16 cellular contexts compared by ENCODE assay signal in the genomic region with DNA sequence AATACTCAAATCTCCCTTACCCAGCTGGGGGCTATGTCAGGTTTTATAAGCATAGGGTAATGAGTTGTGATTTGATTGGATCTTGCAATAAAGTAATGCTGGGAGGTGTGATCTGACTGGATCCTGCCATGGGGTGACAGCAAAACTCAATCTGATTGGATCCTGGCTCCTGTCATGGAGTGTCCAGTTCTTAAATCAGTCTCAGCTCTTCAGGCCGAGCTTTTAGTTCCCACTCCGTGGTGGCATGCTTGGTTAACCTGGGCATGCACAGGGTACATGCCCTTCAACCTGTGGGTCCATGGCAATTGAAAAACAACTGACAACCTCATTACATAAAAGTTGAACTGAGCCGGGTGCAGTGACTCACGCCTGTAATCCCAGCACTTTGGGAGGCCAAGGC. TPM values are rescaled to one million over a fixed set of nuclear protein-coding genes. Genes with fewer than 3 reads are reported as not detected.
DNase-seq lines count a peak whose midpoint lies in the region; ATAC-seq, FAIRE-seq and TF ChIP-seq lines count a peak whose summit lies in the region.
"Not testable (repeated sequence)": the region's sequence is repeated elsewhere in the genome, so short reads cannot be mapped to it uniquely, and the experiment has no call there.
"Had no signal": no experiment of that assay in that cellular context is flagged by ENCODE, and none has a peak within 500 bp of the region (broad histone marks: within the 10 kb centered on the region; RNA-seq: fewer than 3 reads in every experiment).

No MANE protein-coding gene starts in this region.

- intact Hi-C loops in GM12878 (cut with micrococcal nuclease; ENCODE audit: unreplicated experiment); K562 (cut with micrococcal nuclease); HepG2 (cut with micrococcal nuclease; ENCODE audit: unreplicated experiment): not testable (repeated sequence)

- H3K4me2 ChIP-seq in Karpas-422 (ENCODE audit: low read depth, low read length, poor library complexity, severe bottlenecking); GM12878 (ENCODE audit: control insufficient read depth, insufficient read depth); K562 (ENCODE audit: insufficient read depth, low read length); HepG2 (ENCODE audit: low read depth, low read length): not testable (repeated sequence)

- not testable (repeated sequence) for TF ChIP-seq RAD21 in GM12878 (IDR thresholded peaks at IDR 0.05; ENCODE audit: insufficient read depth, low read depth, low read length); K562 (CRISPR knock-in tag; conservative IDR thresholded peaks at IDR 0.05 in 1 of 2, IDR thresholded peaks at IDR 0.05 in 1 of 2); HepG2 (CRISPR knock-in tag; IDR thresholded peaks at IDR 0.05)

- not testable (repeated sequence) for H3K79me2 ChIP-seq in Karpas-422 (ENCODE audit: low read length); GM12878 (ENCODE audit: control insufficient read depth, insufficient read depth, low read length); K562 (ENCODE audit: control insufficient read depth, insufficient read depth, low read length); HepG2 (ENCODE audit: insufficient read depth, low read length)

- CTCF ChIA-PET in GM12878 (lab: Yijun Ruan, JAX); K562 (lab: Yijun Ruan, JAX; ENCODE audit: low intra/inter-chr PET ratio); HepG2 (lab: Yijun Ruan, JAX; ENCODE audit: low intra/inter-chr PET ratio, low total read pairs): not testable (repeated sequence)

- not testable (repeated sequence) for H3K27ac ChIP-seq in Karpas-422 (ENCODE audit: low read length); GM12878 (ENCODE audit: control insufficient read depth, insufficient read depth); K562 (ENCODE audit: extremely low read depth, low read depth, low read length); HepG2 (ENCODE audit: extremely low read length, insufficient read depth, low read length)

- not testable (repeated sequence) for H3K4me3 ChIP-seq in Karpas-422 (ENCODE audit: low read length); GM12878; K562; HepG2 (replicated peaks in 1 of 3; ENCODE audit: insufficient read depth in 1 of 3, low read depth in 2 of 3, low read length in 3 of 3)

- TF ChIP-seq EP300 in GM12878 (IDR thresholded peaks at IDR 0.05; ENCODE audit: borderline replicate concordance in 1 of 2, control insufficient read depth in 1 of 2, low read depth in 2 of 2, low read length in 2 of 2); K562 (IDR thresholded peaks at IDR 0.05; ENCODE audit: low read length); HepG2 (IDR thresholded peaks at IDR 0.05; ENCODE audit: low read depth in 2 of 2, low read length in 2 of 2); HepG2 (CRISPR knock-in tag; IDR thresholded peaks at IDR 0.05; ENCODE audit: borderline replicate concordance): not testable (repeated sequence)

- H3K4me1 ChIP-seq in Karpas-422 (ENCODE audit: low read length); GM12878 (ENCODE audit: control insufficient read depth, insufficient read depth, low read length); K562 (replicated peaks in 1 of 2; ENCODE audit: control insufficient read depth in 2 of 2, insufficient read depth in 2 of 2, low read length in 2 of 2); HepG2 (ENCODE audit: insufficient read depth, low read length): not testable (repeated sequence)

- TF ChIP-seq CTCF in GM12878 (IDR thresholded peaks at IDR 0.05 in 2 of 3, conservative IDR thresholded peaks at IDR 0.05 in 1 of 3; ENCODE audit: control insufficient read depth in 2 of 3, extremely low read depth in 1 of 3, insufficient read depth in 1 of 3, low read depth in 3 of 3, low read length in 3 of 3); K562 (IDR thresholded peaks at IDR 0.05 in 2 of 3, conservative IDR thresholded peaks at IDR 0.05 in 1 of 3; ENCODE audit: insufficient read depth in 2 of 3, low read depth in 1 of 3, low read length in 3 of 3); HepG2 (CRISPR knock-in tag; IDR thresholded peaks at IDR 0.05): not testable (repeated sequence)

- H3K9me3 ChIP-seq in Karpas-422 (ENCODE audit: low read length); GM12878 (replicated peaks; ENCODE audit: control insufficient read depth, insufficient read depth, low read length); K562 (replicated peaks; ENCODE audit: control insufficient read depth, insufficient read depth, low read depth, low read length); HepG2 (ENCODE audit: low read length): not testable (repeated sequence)

- in situ Hi-C loops in Caki2 (cut with HindIII; ENCODE audit: low pct_unique_long_range_greater_than_20kb, low sequenced_read_pairs); GM12878 (cut with MboI); HepG2 (cut with HindIII; ENCODE audit: extremely low pct_ligation_motif_present, low pct_unique_long_range_greater_than_20kb): not testable (repeated sequence)
- in situ Hi-C loops in K562 (cut with MboI) = loop anchor here (5.0 kb wide), 1 partner anchor 1019 kb away; no protein-coding TSS in a partner anchor

- ATAC-seq in GM12878 (peak; percentile 64), left lobe of liver (peak; percentile 29), HepG2 (peak; percentile 67)
- not testable (repeated sequence) for ATAC-seq in K562

- POLR2A ChIA-PET in GM12878 (lab: Charles Lee) = interaction anchor here (0.6 kb wide), 1 partner anchor 57 kb away, joined by 3 read pairs; no protein-coding TSS in a partner anchor
- POLR2A ChIA-PET in K562 (lab: Yijun Ruan, JAX); HepG2 (lab: Yijun Ruan, JAX): not testable (repeated sequence)

- not testable (repeated sequence) for H2AFZ ChIP-seq in Karpas-422 (ENCODE audit: low read length); GM12878 (ENCODE audit: control insufficient read depth, low read depth, low read length); K562 (ENCODE audit: low read depth, low read length); HepG2 (ENCODE audit: low read length)

- H3K27me3 ChIP-seq in Karpas-422 (ENCODE audit: low read length); GM12878 (replicated peaks in 1 of 2; ENCODE audit: control insufficient read depth in 2 of 2, insufficient read depth in 2 of 2, low read length in 1 of 2); K562 (ENCODE audit: control insufficient read depth in 2 of 2, insufficient read depth in 2 of 2, low read length in 2 of 2); HepG2 (ENCODE audit: control insufficient read depth in 1 of 2, insufficient read depth in 2 of 2, low read length in 2 of 2): not testable (repeated sequence)

- WGBS in GM12878 (ENCODE audit: insufficient coverage, insufficient replicate concordance, low lambda C conversion rate, missing lambda C conversion rate) = 4% methylated on average over 2 of the region's 4 CpGs
- WGBS in K562 (ENCODE audit: insufficient coverage, low coverage, missing lambda C conversion rate) = 11% methylated on average over 2 of the region's 4 CpGs
- 0% methylated on average over 2 of the region's 4 CpGs for WGBS in HepG2 (ENCODE audit: low lambda C conversion rate)

- peak; percentile 96 for FAIRE-seq in RCC 7860 (lab: Jason Lieb, UNC)
- not testable (repeated sequence) for FAIRE-seq in GM12878 (lab: Jason Lieb, UNC); K562 (lab: Jason Lieb, UNC); HepG2 (lab: Jason Lieb, UNC)

- not testable (repeated sequence) for H3K9me2 ChIP-seq in Karpas-422 (replicated peaks; ENCODE audit: insufficient read depth, low read length)

- H4K20me1 ChIP-seq in Karpas-422 (ENCODE audit: insufficient read depth, low read depth, low read length); GM12878 (ENCODE audit: control insufficient read depth, insufficient read depth); K562 (replicated peaks; ENCODE audit: control insufficient read depth, insufficient read depth, low read length); HepG2 (ENCODE audit: insufficient read depth, low read length): not testable (repeated sequence)

- H3K36me3 ChIP-seq in Karpas-422 (ENCODE audit: insufficient read depth, low read length); GM12878 (ENCODE audit: control insufficient read depth in 2 of 2, insufficient read depth in 2 of 2, low read length in 1 of 2); K562 (ENCODE audit: control insufficient read depth, insufficient read depth, low read length); HepG2 (replicated peaks in 1 of 2; ENCODE audit: control insufficient read depth in 1 of 2, insufficient read depth in 2 of 2, low read length in 2 of 2): not testable (repeated sequence)

- RAD21 ChIA-PET in GM12878 (lab: Charles Lee; ENCODE audit: unreplicated experiment) = not testable (repeated sequence)

- SMC1A ChIA-PET in GM12878 (lab: Charles Lee; ENCODE audit: uncharacterized antibody, unreplicated experiment) = not testable (repeated sequence)

- H3K9me1 ChIP-seq in K562 (ENCODE audit: control insufficient read depth, insufficient read depth, low read length) = not testable (repeated sequence)

- not testable (repeated sequence) for H3K9ac ChIP-seq in Karpas-422 (ENCODE audit: low read length); GM12878 (ENCODE audit: control insufficient read depth, insufficient read depth, low read length); K562 (ENCODE audit: insufficient read depth in 1 of 2, low read depth in 2 of 2, low read length in 2 of 2); HepG2 (ENCODE audit: insufficient read depth, low read depth, low read length)

- DNase-seq in Caki2 (ENCODE audit: low read depth) (peak; percentile 61), Karpas-422 (peak; percentile 6), RCC 7860 (ENCODE audit: low spot score) (peak; percentile 32)
- not testable (repeated sequence) for DNase-seq in GM12878 (ENCODE audit: low read depth, low spot score); K562 (ENCODE audit: extremely low read depth in 1 of 4, low spot score in 3 of 4); left lobe of liver (ENCODE audit: low spot score); HepG2 (ENCODE audit: low spot score)

- not testable (repeated sequence) for BruUV-seq in GM12878 (replicated peaks; lab: Mats Ljungman, UMichigan); K562 (replicated peaks; lab: Mats Ljungman, UMichigan); HepG2 (replicated peaks; lab: Mats Ljungman, UMichigan)

- TF ChIP-seq POLR2A in GM12878 (IDR thresholded peaks at IDR 0.05; ENCODE audit: low read depth, low read length); K562 (conservative IDR thresholded peaks at IDR 0.05); HepG2 (IDR thresholded peaks at IDR 0.05; ENCODE audit: insufficient read depth in 1 of 2, low read depth in 2 of 2, low read length in 2 of 2): not testable (repeated sequence)

RNA-seq across cellular contexts. Expression of gene UPK3B, which starts 15.8 kb away (rescaled TPM):
- total RNA-seq in Caki2 (2014; rRNA removed; shearing (Covaris generic); ENCODE audit: low replicate concordance) = 0.64 and 2.5 TPM in 2 replicates
- 0.26 TPM in 1 of 2 replicates, not detected in the other for total RNA-seq in Karpas-422 (2014; rRNA removed; shearing (Covaris generic); ENCODE audit: low replicate concordance)
- total RNA-seq in GM12878 (2013; cell fraction: nucleolus; rRNA removed) = 1.2 and 2.6 TPM in 2 replicates
- total RNA-seq in GM12878 (2014; rRNA removed) (0.71 TPM in 1 of 2 replicates, not detected in the other), GM12878 (2014; rRNA removed; fragmentation: Illumina TruSeq; extraction: Trizol) (0.18 and 0.27 TPM in 2 replicates), GM12878 (2021) (0.72 and 1.3 TPM in 2 replicates), K562 (2014; rRNA removed) (not detected in 2 replicates), K562 (2014; rRNA removed; fragmentation: Illumina TruSeq; extraction: Trizol) (not detected in 2 replicates), K562 (2015; rRNA removed; fragmentation: Illumina TruSeq; extraction: Trizol) (not detected in 2 replicates), K562 (2021) (0.38 TPM in 1 of 2 replicates, not detected in the other), left lobe of liver (1.2 TPM), HepG2 (2016; rRNA removed; fragmentation: Illumina TruSeq; extraction: Trizol) (not detected in 2 replicates)
- not detected for polyA plus RNA-seq in GM12878 (2011; ENCODE audit: low read depth)
- polyA plus RNA-seq in GM12878 (2011; rRNA removed) (0.16 TPM in 1 of 2 replicates, not detected in the other), GM12878 (2014; fragmentation: Illumina TruSeq; extraction: Trizol) (not detected in 2 replicates), GM12878 (2014; fragmentation: Nextera tagmentation; extraction: Ambion mirVana) (not detected), GM12878 (2014; rRNA removed) (not detected in 2 replicates), GM12878 (2016; fragmentation: Nextera tagmentation; extraction: Ambion mirVana) (under 1 TPM; 0.26 to 0.35 TPM), K562 (2011; rRNA removed) (not detected in 2 replicates), K562 (2014; fragmentation: Illumina TruSeq; extraction: Trizol) (not detected in 2 replicates), K562 (2014; fragmentation: Nextera tagmentation; extraction: Ambion mirVana) (not detected), K562 (2014; rRNA removed) (not detected in 2 replicates), HepG2 (2011; rRNA removed) (not detected in 2 replicates)
- polyA plus RNA-seq in GM12878 (2011; cell fraction: cytosol; rRNA removed) = not detected in 2 replicates
- 0.39 and 0.43 TPM in 2 replicates for polyA plus RNA-seq in GM12878 (2011; cell fraction: nucleus; rRNA removed)
- 0.09 and 0.10 TPM in 2 replicates for polyA plus RNA-seq in GM12878 (2012)
- 0.05 TPM in 1 of 2 replicates, not detected in the other for polyA minus RNA-seq in GM12878 (2011; rRNA and poly(A)+ RNA removed)
- not detected in 2 replicates for polyA minus RNA-seq in GM12878 (2011; cell fraction: cytosol; rRNA and poly(A)+ RNA removed)
- 1.5 and 3.5 TPM in 2 replicates for polyA minus RNA-seq in GM12878 (2011; cell fraction: nucleus; rRNA and poly(A)+ RNA removed)
- 2.2 TPM in 1 of 2 replicates, not detected in the other for total RNA-seq in K562 (2011; cell fraction: chromatin; rRNA removed; ENCODE audit: low replicate concordance)
- total RNA-seq in K562 (2011; cell fraction: nucleolus; rRNA removed) = 1.7 and 1.8 TPM in 2 replicates
- not detected in 2 replicates for total RNA-seq in K562 (2011; cell fraction: nucleoplasm; rRNA removed)
- not detected in 2 replicates for polyA plus RNA-seq in K562 (2011; cell fraction: cytosol; rRNA removed)
- polyA plus RNA-seq in K562 (2011; cell fraction: nucleus; rRNA removed) = not detected in 2 replicates
- not detected in 2 replicates for polyA plus RNA-seq in K562 (2012)
- not detected in 2 replicates for polyA minus RNA-seq in K562 (2011; rRNA and poly(A)+ RNA removed)
- polyA minus RNA-seq in K562 (2011; cell fraction: cytosol; rRNA and poly(A)+ RNA removed) = not detected in 2 replicates
- not detected in 2 replicates for polyA minus RNA-seq in K562 (2011; cell fraction: nucleus; rRNA and poly(A)+ RNA removed)
- 0.10 TPM in 1 of 2 replicates, not detected in the other for total RNA-seq in HepG2 (2016; cell fraction: cytosol; rRNA removed; fragmentation: Illumina TruSeq; extraction: Trizol; ENCODE audit: low read depth)
- total RNA-seq in HepG2 (2016; cell fraction: insoluble cytoplasmic fraction; rRNA removed; fragmentation: Illumina TruSeq; extraction: Trizol) = 0.11 TPM in 1 of 2 replicates, not detected in the other
- total RNA-seq in HepG2 (2016; cell fraction: membrane; rRNA removed; fragmentation: Illumina TruSeq; extraction: Trizol) = 0.10 TPM in 1 of 2 replicates, not detected in the other
- 2.0 TPM in 1 of 2 replicates, not detected in the other for total RNA-seq in HepG2 (2016; cell fraction: nucleus; rRNA removed; fragmentation: Illumina TruSeq; extraction: Trizol)
- not detected in 2 replicates for polyA plus RNA-seq in HepG2 (2011; cell fraction: cytosol; rRNA removed)
- 0.13 and 0.14 TPM in 2 replicates for polyA plus RNA-seq in HepG2 (2011; cell fraction: nucleus; rRNA removed)
- polyA plus RNA-seq in HepG2 (2012) = not detected in 2 replicates
- not detected in 2 replicates for polyA plus RNA-seq in HepG2 (2016; cell fraction: cytosol; fragmentation: Illumina TruSeq; extraction: Trizol; ENCODE audit: low read depth)
- not detected in 2 replicates for polyA plus RNA-seq in HepG2 (2016; cell fraction: insoluble cytoplasmic fraction; fragmentation: Illumina TruSeq; extraction: Trizol; ENCODE audit: low read depth)
- polyA plus RNA-seq in HepG2 (2016; cell fraction: membrane; fragmentation: Illumina TruSeq; extraction: Trizol; ENCODE audit: low read depth) = not detected in 2 replicates
- not detected in 2 replicates for polyA plus RNA-seq in HepG2 (2016; cell fraction: nucleus; fragmentation: Illumina TruSeq; extraction: Trizol; ENCODE audit: insufficient read depth, low read depth)
- polyA minus RNA-seq in HepG2 (2011; rRNA and poly(A)+ RNA removed; ENCODE audit: low replicate concordance) = 0.82 and 1.7 TPM in 2 replicates
- polyA minus RNA-seq in HepG2 (2011; cell fraction: cytosol; rRNA and poly(A)+ RNA removed) = not detected in 2 replicates
- polyA minus RNA-seq in HepG2 (2011; cell fraction: nucleus; rRNA and poly(A)+ RNA removed) = 0.62 and 1.8 TPM in 2 replicates
- total RNA-seq: A673, Daoy had no signal
- polyA plus RNA-seq: AG04450; BJ; CD14-positive monocyte; CD4-positive, alpha-beta memory T cell had no signal

RNA-seq across cellular contexts. Expression of gene SPDYE16, which starts 16.9 kb away (rescaled TPM):
- total RNA-seq in Caki2 (2014; rRNA removed; shearing (Covaris generic); ENCODE audit: low replicate concordance) = 2.2 TPM in 1 of 2 replicates, not detected in the other
- total RNA-seq in Karpas-422 (2014; rRNA removed; shearing (Covaris generic); ENCODE audit: low replicate concordance) = not detected in 2 replicates
- 0.17 TPM in 1 of 2 replicates, not detected in the other for total RNA-seq in GM12878 (2013; cell fraction: nucleolus; rRNA removed)
- not detected in 2 replicates for total RNA-seq in GM12878 (2014; rRNA removed)
- 0.18 and 0.22 TPM in 2 replicates for total RNA-seq in GM12878 (2014; rRNA removed; fragmentation: Illumina TruSeq; extraction: Trizol)
- total RNA-seq in GM12878 (2021) = 0.26 TPM in 1 of 2 replicates, not detected in the other
- polyA plus RNA-seq in GM12878 (2011; ENCODE audit: low read depth) = not detected
- polyA plus RNA-seq in GM12878 (2011; rRNA removed) = 0.05 and 0.10 TPM in 2 replicates
- 0.09 TPM in 1 of 2 replicates, not detected in the other for polyA plus RNA-seq in GM12878 (2011; cell fraction: cytosol; rRNA removed)
- polyA plus RNA-seq in GM12878 (2011; cell fraction: nucleus; rRNA removed) = 0.06 and 0.61 TPM in 2 replicates
- polyA plus RNA-seq in GM12878 (2012) = 0.38 and 0.60 TPM in 2 replicates
- 0.07 TPM in 1 of 2 replicates, not detected in the other for polyA plus RNA-seq in GM12878 (2014; fragmentation: Illumina TruSeq; extraction: Trizol)
- under 1 TPM; 0.04 to 0.05 TPM for polyA plus RNA-seq in GM12878 (2014; fragmentation: Nextera tagmentation; extraction: Ambion mirVana)
- 0.03 and 0.04 TPM in 2 replicates for polyA plus RNA-seq in GM12878 (2014; rRNA removed)
- under 1 TPM; 0.67 to 0.92 TPM for polyA plus RNA-seq in GM12878 (2016; fragmentation: Nextera tagmentation; extraction: Ambion mirVana)
- 0.10 and 0.15 TPM in 2 replicates for polyA minus RNA-seq in GM12878 (2011; rRNA and poly(A)+ RNA removed)
- not detected in 2 replicates for polyA minus RNA-seq in GM12878 (2011; cell fraction: cytosol; rRNA and poly(A)+ RNA removed)
- polyA minus RNA-seq in GM12878 (2011; cell fraction: nucleus; rRNA and poly(A)+ RNA removed) = 0.12 TPM in 1 of 2 replicates, not detected in the other
- total RNA-seq in K562 (2011; cell fraction: chromatin; rRNA removed; ENCODE audit: low replicate concordance) = 0.28 and 0.77 TPM in 2 replicates
- 0.39 TPM in 1 of 2 replicates, not detected in the other for total RNA-seq in K562 (2011; cell fraction: nucleolus; rRNA removed)
- total RNA-seq in K562 (2011; cell fraction: nucleoplasm; rRNA removed) = 0.22 TPM in 1 of 2 replicates, not detected in the other
- not detected in 2 replicates for total RNA-seq in K562 (2014; rRNA removed)
- not detected in 2 replicates for total RNA-seq in K562 (2014; rRNA removed; fragmentation: Illumina TruSeq; extraction: Trizol)
- total RNA-seq in K562 (2015; rRNA removed; fragmentation: Illumina TruSeq; extraction: Trizol) = not detected in 2 replicates
- total RNA-seq in K562 (2021) = 0.13 TPM in 1 of 2 replicates, not detected in the other
- 0.04 TPM in 1 of 2 replicates, not detected in the other for polyA plus RNA-seq in K562 (2011; rRNA removed)
- polyA plus RNA-seq in K562 (2011; cell fraction: cytosol; rRNA removed) = not detected in 2 replicates
- 0.03 and 0.17 TPM in 2 replicates for polyA plus RNA-seq in K562 (2011; cell fraction: nucleus; rRNA removed)
- polyA plus RNA-seq in K562 (2012) = 0.20 and 0.46 TPM in 2 replicates
- polyA plus RNA-seq in K562 (2014; fragmentation: Illumina TruSeq; extraction: Trizol) = 0.06 TPM in 2 replicates
- under 1 TPM; 0.04 to 0.06 TPM for polyA plus RNA-seq in K562 (2014; fragmentation: Nextera tagmentation; extraction: Ambion mirVana)
- not detected in 2 replicates for polyA plus RNA-seq in K562 (2014; rRNA removed)
- polyA minus RNA-seq in K562 (2011; rRNA and poly(A)+ RNA removed) = 0.15 TPM in 1 of 2 replicates, not detected in the other
- polyA minus RNA-seq in K562 (2011; cell fraction: cytosol; rRNA and poly(A)+ RNA removed) = not detected in 2 replicates
- 0.27 TPM in 1 of 2 replicates, not detected in the other for polyA minus RNA-seq in K562 (2011; cell fraction: nucleus; rRNA and poly(A)+ RNA removed)
- 0.13 TPM for total RNA-seq in left lobe of liver
- total RNA-seq in HepG2 (2016; rRNA removed; fragmentation: Illumina TruSeq; extraction: Trizol) = 0.08 and 0.11 TPM in 2 replicates
- total RNA-seq in HepG2 (2016; cell fraction: cytosol; rRNA removed; fragmentation: Illumina TruSeq; extraction: Trizol; ENCODE audit: low read depth) = not detected in 2 replicates
- total RNA-seq in HepG2 (2016; cell fraction: insoluble cytoplasmic fraction; rRNA removed; fragmentation: Illumina TruSeq; extraction: Trizol) = not detected in 2 replicates
- not detected in 2 replicates for total RNA-seq in HepG2 (2016; cell fraction: membrane; rRNA removed; fragmentation: Illumina TruSeq; extraction: Trizol)
- not detected in 2 replicates for total RNA-seq in HepG2 (2016; cell fraction: nucleus; rRNA removed; fragmentation: Illumina TruSeq; extraction: Trizol)
- polyA plus RNA-seq in HepG2 (2011; rRNA removed) = 0.13 TPM in 1 of 2 replicates, not detected in the other
- not detected in 2 replicates for polyA plus RNA-seq in HepG2 (2011; cell fraction: cytosol; rRNA removed)
- polyA plus RNA-seq in HepG2 (2011; cell fraction: nucleus; rRNA removed) = not detected in 2 replicates
- 0.15 TPM in 2 replicates for polyA plus RNA-seq in HepG2 (2012)
- not detected in 2 replicates for polyA plus RNA-seq in HepG2 (2016; cell fraction: cytosol; fragmentation: Illumina TruSeq; extraction: Trizol; ENCODE audit: low read depth)
- polyA plus RNA-seq in HepG2 (2016; cell fraction: insoluble cytoplasmic fraction; fragmentation: Illumina TruSeq; extraction: Trizol; ENCODE audit: low read depth) = not detected in 2 replicates
- not detected in 2 replicates for polyA plus RNA-seq in HepG2 (2016; cell fraction: membrane; fragmentation: Illumina TruSeq; extraction: Trizol; ENCODE audit: low read depth)
- polyA plus RNA-seq in HepG2 (2016; cell fraction: nucleus; fragmentation: Illumina TruSeq; extraction: Trizol; ENCODE audit: insufficient read depth, low read depth) = 0.25 TPM in 1 of 2 replicates, not detected in the other
- polyA minus RNA-seq in HepG2 (2011; rRNA and poly(A)+ RNA removed; ENCODE audit: low replicate concordance) = not detected in 2 replicates
- not detected in 2 replicates for polyA minus RNA-seq in HepG2 (2011; cell fraction: cytosol; rRNA and poly(A)+ RNA removed)
- 0.13 TPM in 1 of 2 replicates, not detected in the other for polyA minus RNA-seq in HepG2 (2011; cell fraction: nucleus; rRNA and poly(A)+ RNA removed)
- total RNA-seq: A172, Calu3 had no signal
- polyA plus RNA-seq: A549, AG04450, BJ, CD14-positive monocyte had no signal
